In genomic region chr4:75325316-75325715, GRCh38 we compare ENCODE assay signal across 17 cellular contexts.
"Had no signal": no experiment of that assay in that cellular context is flagged by ENCODE, and none has a peak within 500 bp of the region (broad histone marks: within the 10 kb centered on the region; RNA-seq: fewer than 3 reads in every experiment).

No MANE protein-coding gene starts in this region.

- FAIRE-seq: TTC549 had no signal

- H3K4me3 ChIP-seq: cardiac muscle cell, dorsolateral prefrontal cortex, ovary, stomach, thoracic aorta had no signal

- H3K36me3 Mint-ChIP-seq: activated CD4-positive, alpha-beta memory T cell treated with anti-CD3 and anti-CD28 coated beads for 36 hours; activated naive CD8-positive, alpha-beta T cell; naive thymus-derived CD4-positive, alpha-beta T cell; stimulated activated effector memory CD8-positive, alpha-beta T cell treated with anti-CD3 and anti-CD28 coated beads, Interleukin-12 subunit alpha, Interleukin-12 subunit beta, amount 100 ng/mL, for 72 hours had no signal

- H3K27me3 Mint-ChIP-seq: activated CD4-positive, alpha-beta memory T cell treated with anti-CD3 and anti-CD28 coated beads for 36 hours had no signal

- H3K4me3 Mint-ChIP-seq: activated CD4-positive, alpha-beta memory T cell treated with anti-CD3 and anti-CD28 coated beads for 36 hours; activated naive CD8-positive, alpha-beta T cell; naive thymus-derived CD4-positive, alpha-beta T cell; stimulated activated effector memory CD8-positive, alpha-beta T cell treated with anti-CD3 and anti-CD28 coated beads, Interleukin-12 subunit alpha, Interleukin-12 subunit beta, amount 100 ng/mL, for 72 hours; T-helper 2 cell treated with Interferon-gamma antibody and Interleukin-4, amounts not matched to agents 5 μg/mL and 100 μg/mL, for 36 hours had no signal

- H3K9me3 ChIP-seq: ovary, stomach, thoracic aorta had no signal

- H3K4me1 ChIP-seq: foreskin keratinocyte had no signal

- H3K27ac Mint-ChIP-seq: activated CD4-positive, alpha-beta memory T cell treated with anti-CD3 and anti-CD28 coated beads for 36 hours; activated naive CD8-positive, alpha-beta T cell; naive thymus-derived CD4-positive, alpha-beta T cell; stimulated activated effector memory CD8-positive, alpha-beta T cell treated with anti-CD3 and anti-CD28 coated beads, Interleukin-12 subunit alpha, Interleukin-12 subunit beta, amount 100 ng/mL, for 72 hours; T-helper 2 cell treated with Interferon-gamma antibody and Interleukin-4, amounts not matched to agents 5 μg/mL and 100 μg/mL, for 36 hours had no signal

- H3K9me3 Mint-ChIP-seq: activated CD4-positive, alpha-beta memory T cell treated with anti-CD3 and anti-CD28 coated beads for 36 hours; stimulated activated effector memory CD8-positive, alpha-beta T cell treated with anti-CD3 and anti-CD28 coated beads, Interleukin-12 subunit alpha, Interleukin-12 subunit beta, amount 100 ng/mL, for 72 hours; T-helper 2 cell treated with Interferon-gamma antibody and Interleukin-4, amounts not matched to agents 5 μg/mL and 100 μg/mL, for 36 hours had no signal

- H3K4me1 Mint-ChIP-seq: naive thymus-derived CD4-positive, alpha-beta T cell; stimulated activated effector memory CD8-positive, alpha-beta T cell treated with anti-CD3 and anti-CD28 coated beads, Interleukin-12 subunit alpha, Interleukin-12 subunit beta, amount 100 ng/mL, for 72 hours had no signal

- H3K27me3 ChIP-seq: cardiac muscle cell, dorsolateral prefrontal cortex, ovary, stomach had no signal

- H3K27ac ChIP-seq: cardiac muscle cell, foreskin keratinocyte, ovary, stomach had no signal

- H3K36me3 ChIP-seq: cardiac muscle cell, ovary, stomach, thoracic aorta had no signal

- DNase-seq: activated CD4-positive, alpha-beta memory T cell treated with anti-CD3 and anti-CD28 coated beads for 36 hours; activated CD4-positive, alpha-beta T cell treated with anti-CD3 and anti-CD28 coated beads for 4 hours; amniotic stem cell; dorsolateral prefrontal cortex; foreskin keratinocyte; islet precursor cell; naive thymus-derived CD4-positive, alpha-beta T cell; ovary; stimulated activated CD4-positive, alpha-beta T cell treated with anti-CD3 and anti-CD28 coated beads, Interleukin-4, amount 100 ng/mL, for 24 hours; stomach had no signal

- ATAC-seq: foreskin keratinocyte; naive thymus-derived CD4-positive, alpha-beta T cell; sciatic nerve; stimulated activated effector memory CD8-positive, alpha-beta T cell treated with anti-CD3 and anti-CD28 coated beads, Interleukin-12 subunit alpha, Interleukin-12 subunit beta, amount 100 ng/mL, for 72 hours had no signal
